ENCODE assay signal across 8 cellular contexts in the genomic region with DNA sequence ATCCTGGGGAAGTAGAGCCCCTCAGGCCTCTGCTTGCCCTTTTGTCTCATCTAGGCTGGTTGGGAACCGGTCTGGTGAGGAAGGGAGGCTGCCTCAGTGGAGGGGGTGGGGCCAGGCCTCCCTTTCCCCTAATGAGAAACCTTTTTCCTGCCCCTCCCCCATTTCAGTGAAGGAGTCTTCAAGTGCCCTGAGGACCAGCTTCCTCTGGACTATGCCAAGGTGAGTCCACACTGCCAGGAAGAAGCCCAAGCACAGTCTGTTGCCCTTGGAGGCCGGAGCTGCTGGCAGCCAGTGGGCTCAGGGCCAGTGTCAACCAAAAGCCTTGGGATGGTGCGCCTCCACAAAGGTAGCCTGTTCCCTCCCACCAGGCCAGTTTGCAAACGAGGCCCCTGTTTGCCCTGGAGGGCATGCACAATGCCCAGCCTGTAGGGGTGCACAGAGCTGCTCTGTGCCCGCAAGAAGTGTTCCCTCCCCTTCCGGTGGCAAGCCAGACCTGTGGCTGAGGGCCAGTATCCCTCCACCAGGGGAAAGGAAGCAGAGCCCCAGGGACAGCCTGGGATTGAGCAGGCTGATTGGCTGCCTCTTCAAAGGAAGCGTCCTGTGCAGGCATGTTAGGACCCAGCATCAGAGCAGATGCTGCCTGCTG. TPM values are rescaled to one million over a fixed set of nuclear protein-coding genes. Genes with fewer than 3 reads are reported as not detected.
DNase-seq lines count a peak whose midpoint lies in the region; ATAC-seq and TF ChIP-seq lines count a peak whose summit lies in the region.

No MANE protein-coding gene starts in this region.

- peak overlapping the region; percentile 59 for H2BK120ac ChIP-seq in trophoblast cell (ENCODE audit: insufficient read depth, low read length, poor library complexity)

- H3K36me3 ChIP-seq in OCI-LY1 (ENCODE audit: insufficient read depth, low read length) = peaks cover 72% of the 10 kb centered on the region
- peaks cover 56 to 69% of the 10 kb centered on the region in 2 experiments for H3K36me3 ChIP-seq in trophoblast cell (ENCODE audit: control insufficient read depth in 1 of 2, insufficient read depth in 2 of 2, low read length in 2 of 2)

- no peak overlapping the region for H3K4me3 ChIP-seq in OCI-LY1 (ENCODE audit: low read depth, low read length, poor library complexity, severe bottlenecking)
- peak overlapping the region; percentile 97 for H3K4me3 ChIP-seq in epithelial cell of proximal tubule (ENCODE audit: low read depth, low read length)
- H3K4me3 ChIP-seq in trophoblast cell (ENCODE audit: low read depth, low read length) = no peak overlapping the region

- H4K91ac ChIP-seq in trophoblast cell (ENCODE audit: low read depth, low read length) = peak overlapping the region; percentile 99

- peak overlapping the region; percentile 85 for H3K27ac ChIP-seq in OCI-LY1 (ENCODE audit: low read depth, low read length, poor library complexity, severe bottlenecking)
- H3K27ac ChIP-seq in trophoblast cell (ENCODE audit: low read depth, low read length) = peak overlapping the region; percentile 100

- peak overlapping the region; percentile 89 for H3K18ac ChIP-seq in trophoblast cell (ENCODE audit: low read length)

- peaks cover 49% of the 10 kb centered on the region for H3K79me1 ChIP-seq in trophoblast cell (ENCODE audit: low read length)

- peaks cover 9% of the 10 kb centered on the region for H3K79me2 ChIP-seq in OCI-LY1 (ENCODE audit: insufficient read depth, low read length)
- H3K79me2 ChIP-seq in trophoblast cell (ENCODE audit: control insufficient read depth, insufficient read depth, low read length, poor library complexity) = peaks cover 35% of the 10 kb centered on the region

- H2AFZ ChIP-seq in OCI-LY1 (ENCODE audit: low read length) = no peak overlapping the region
- H2AFZ ChIP-seq in trophoblast cell (ENCODE audit: insufficient read depth, low read length, poor library complexity) = peak overlapping the region; percentile 13

- no CpG with 5 or more reads among the region's 7 CpGs for WGBS in trophoblast cell (ENCODE audit: extremely low coverage, insufficient coverage, insufficient read length)

- no peaks in the 10 kb centered on the region for H3F3A ChIP-seq in OCI-LY1 (ENCODE audit: insufficient read depth, low read length)

- H2AK5ac ChIP-seq in trophoblast cell (ENCODE audit: low read length) = peak overlapping the region; percentile 75

- H4K12ac ChIP-seq in trophoblast cell (ENCODE audit: low read depth, low read length) = peak overlapping the region; percentile 56

- in situ Hi-C loops in ACHN (cut with HindIII; ENCODE audit: low pct_ligation_motif_present, low pct_unique_long_range_greater_than_20kb, low sequenced_read_pairs) = no loop called here
- in situ Hi-C loops in KBM-7 (cut with MboI; ENCODE audit: low pct_unique_long_range_greater_than_20kb, low sequenced_read_pairs) = loop anchor here (25.0 kb wide), 1 partner anchor 365 kb away; no protein-coding TSS in a partner anchor

- H3K4me1 ChIP-seq in OCI-LY1 (ENCODE audit: insufficient read depth, low read length, severe bottlenecking) (peaks cover 65% of the 10 kb centered on the region), trophoblast cell (ENCODE audit: control insufficient read depth in 1 of 2, insufficient read depth in 2 of 2, low read length in 2 of 2) (peaks cover 30 to 36% of the 10 kb centered on the region in 2 experiments)

- peak overlapping the region; percentile 95 for H2BK5ac ChIP-seq in trophoblast cell (ENCODE audit: low read depth, low read length, poor library complexity)

- no peaks in the 10 kb centered on the region for H3K9me2 ChIP-seq in OCI-LY1 (ENCODE audit: low read depth, low read length)

- H3K23ac ChIP-seq in trophoblast cell (ENCODE audit: low read length) = no peak overlapping the region

- H3K4me2 ChIP-seq in OCI-LY1 (ENCODE audit: low read length) (peak overlapping the region; percentile 76; the same call in 1 of the 2 replicates), trophoblast cell (ENCODE audit: low read length) (peak overlapping the region; percentile 66)

- H4K20me1 ChIP-seq in OCI-LY1 (ENCODE audit: insufficient read depth, low read length) = no peaks in the 10 kb centered on the region

- DNase-seq in DMS79 (lab: John Stamatoyannopoulos, UW) = peak; percentile 73
- DNase-seq in epithelial cell of proximal tubule (ENCODE audit: low read depth) = no peak
- peak; percentile 55 to 57 for DNase-seq in trophoblast cell
- no peak for DNase-seq in NCI-H345 treated with DMSO at 0.1 percent for 48 hours (lab: John Stamatoyannopoulos, UW; ENCODE audit: unreplicated experiment)
- DNase-seq in ACHN = no peak
- DNase-seq in KBM-7 = no peak

- H3K9ac ChIP-seq in OCI-LY1 (ENCODE audit: low read length) = no peak overlapping the region; the same call in 1 of the 2 replicates
- peak overlapping the region; percentile 11 for H3K9ac ChIP-seq in trophoblast cell (ENCODE audit: low read length)

- H3K9me3 ChIP-seq in OCI-LY1 (ENCODE audit: low read length) (no peaks in the 10 kb centered on the region), trophoblast cell (ENCODE audit: insufficient read depth, low read depth, low read length) (peaks cover 2% of the 10 kb centered on the region)

- ATAC-seq in GM19023 (IDR thresholded peaks at IDR 0.05; ENCODE audit: unreplicated experiment) = no peak

- H4K8ac ChIP-seq in trophoblast cell (ENCODE audit: low read depth, low read length) = peak overlapping the region; percentile 75

- peak overlapping the region; percentile 87 for H3K14ac ChIP-seq in trophoblast cell (ENCODE audit: low read length)

- H2BK12ac ChIP-seq in trophoblast cell (ENCODE audit: low read length) = peak overlapping the region; percentile 73

- H3K4ac ChIP-seq in trophoblast cell (ENCODE audit: low read depth, low read length) = peak overlapping the region; percentile 69

- no peak for TF ChIP-seq CTCF in OCI-LY1 (IDR thresholded peaks at IDR 0.05; ENCODE audit: low read length)
- no peak for TF ChIP-seq CTCF in epithelial cell of proximal tubule (conservative IDR thresholded peaks at IDR 0.05; ENCODE audit: low read depth, low read length)

- H3K27me3 ChIP-seq in OCI-LY1 (ENCODE audit: insufficient read depth, low read length) = no peaks in the 10 kb centered on the region
- no peaks in the 10 kb centered on the region for H3K27me3 ChIP-seq in trophoblast cell (ENCODE audit: insufficient read depth, low read length)

RNA-seq across cellular contexts. Expression of a gene that starts 3.4 kb away (rescaled TPM):
- total RNA-seq in epithelial cell of proximal tubule = 86.4 and 108 TPM in 2 replicates
- polyA plus RNA-seq in trophoblast cell (2013) = 192 and 199 TPM in 2 replicates

RNA-seq across cellular contexts. Expression of a gene that starts 18.6 kb away (rescaled TPM):
- 4.3 and 8.4 TPM in 2 replicates for total RNA-seq in epithelial cell of proximal tubule
- polyA plus RNA-seq in trophoblast cell (2013) = 3.8 and 4.4 TPM in 2 replicates

RNA-seq across cellular contexts. Expression of a gene that starts 21.1 kb away (rescaled TPM):
- 14.5 and 14.7 TPM in 2 replicates for total RNA-seq in epithelial cell of proximal tubule
- polyA plus RNA-seq in trophoblast cell (2013) = 29.4 and 32.8 TPM in 2 replicates

RNA-seq across cellular contexts. Expression of a gene that starts 27.4 kb away (rescaled TPM):
- 746 and 818 TPM in 2 replicates for total RNA-seq in epithelial cell of proximal tubule
- polyA plus RNA-seq in trophoblast cell (2013) = 2,630 and 2,632 TPM in 2 replicates

RNA-seq across cellular contexts. Expression of a gene that starts 29.5 kb away (rescaled TPM):
- 558 and 649 TPM in 2 replicates for total RNA-seq in epithelial cell of proximal tubule
- 107 and 110 TPM in 2 replicates for polyA plus RNA-seq in trophoblast cell (2013)

Comparison
In these comparisons a context has a peak if more than half of its experiments do, and no peak if none do; other contexts are left out.
1. DNase-seq: peak in DMS79 (single experiment) and trophoblast cell (2 of 2); none in epithelial cell of proximal tubule (single experiment), NCI-H345 treated with DMSO at 0.1 percent for 48 hours (single experiment), ACHN (single experiment) and KBM-7 (single experiment).